Comparison of ENCODE assay signal across 1 cellular context in genomic region chr11:65569973-65570918, GRCh38.
TF ChIP-seq lines count a peak whose summit lies in the region.

ZNRD2 (plus strand) TSS chr11:65570477; CDS start chr11:65570492, 15 bp downstream.

TF ChIP-seq in HepG2, 621 proteins besides CTCF, POLR2A, EP300 and RAD21 (continued from another document and continues in another):
- TF ChIP-seq KIAA2018 (CRISPR knock-in tag; IDR thresholded peaks at IDR 0.05; ENCODE audit: borderline replicate concordance) (peak; percentile 64; the same call in 1 of the 2 replicates), ZNF580 (CRISPR knock-in tag; IDR thresholded peaks at IDR 0.05; ENCODE audit: borderline replicate concordance, low read depth) (peak; percentile 89), PAF1 (CRISPR knock-in tag; IDR thresholded peaks at IDR 0.05) (no peak), ZBTB7B (CRISPR knock-in tag; IDR thresholded peaks at IDR 0.05) (peak; percentile 83), CREB3 (CRISPR knock-in tag; IDR thresholded peaks at IDR 0.05) (0 out of 2 replicates have a peak, but pooled peaks have one; percentile 18), SIN3B (IDR thresholded peaks at IDR 0.05; ENCODE audit: low read length) (peak; percentile 96), ZBTB40 (IDR thresholded peaks at IDR 0.05) (peak; percentile 75), ZBTB40 (CRISPR knock-in tag; IDR thresholded peaks at IDR 0.05) (peak; percentile 84; the same call in 1 of the 2 replicates), ZNF670 (CRISPR knock-in tag; IDR thresholded peaks at IDR 0.05; ENCODE audit: borderline replicate concordance) (no peak; the same call in 1 of the 2 replicates), TERF1 (CRISPR knock-in tag; IDR thresholded peaks at IDR 0.05) (no peak), KLF12 (CRISPR knock-in tag; IDR thresholded peaks at IDR 0.05; ENCODE audit: borderline replicate concordance) (no peak; the same call in none of the 2 replicates), U2AF1 (optimal IDR thresholded peaks at IDR 0.05; ENCODE audit: low read depth, low read length) (no peak), ZNF878 (CRISPR knock-in tag; IDR thresholded peaks at IDR 0.05) (no peak), ZBTB43 (CRISPR knock-in tag; conservative IDR thresholded peaks at IDR 0.05) (no peak), ZFP36 (IDR thresholded peaks at IDR 0.05; ENCODE audit: borderline replicate concordance, low read depth, low read length, partially characterized antibody) (no peak), RAD51 (IDR thresholded peaks at IDR 0.05; ENCODE audit: borderline replicate concordance) (no peak), ZNF720 (CRISPR knock-in tag; IDR thresholded peaks at IDR 0.05) (no peak), KDM5B (CRISPR knock-in tag; IDR thresholded peaks at IDR 0.05; ENCODE audit: borderline replicate concordance) (no peak; the same call in 1 of the 2 replicates), ZNF547 (CRISPR knock-in tag; IDR thresholded peaks at IDR 0.05) (no peak; the same call in 1 of the 2 replicates), NFATC3 (CRISPR knock-in tag; IDR thresholded peaks at IDR 0.05) (no peak), RFX5 (IDR thresholded peaks at IDR 0.05; ENCODE audit: low read depth, low read length) (peak; percentile 40; the same call in 1 of the 2 replicates), RBFOX2 (IDR thresholded peaks at IDR 0.05; ENCODE audit: low read depth, low read length) (peak; percentile 92), ZNF800 (CRISPR knock-in tag; IDR thresholded peaks at IDR 0.05) (no peak)
- TF ChIP-seq, protein P1, sequence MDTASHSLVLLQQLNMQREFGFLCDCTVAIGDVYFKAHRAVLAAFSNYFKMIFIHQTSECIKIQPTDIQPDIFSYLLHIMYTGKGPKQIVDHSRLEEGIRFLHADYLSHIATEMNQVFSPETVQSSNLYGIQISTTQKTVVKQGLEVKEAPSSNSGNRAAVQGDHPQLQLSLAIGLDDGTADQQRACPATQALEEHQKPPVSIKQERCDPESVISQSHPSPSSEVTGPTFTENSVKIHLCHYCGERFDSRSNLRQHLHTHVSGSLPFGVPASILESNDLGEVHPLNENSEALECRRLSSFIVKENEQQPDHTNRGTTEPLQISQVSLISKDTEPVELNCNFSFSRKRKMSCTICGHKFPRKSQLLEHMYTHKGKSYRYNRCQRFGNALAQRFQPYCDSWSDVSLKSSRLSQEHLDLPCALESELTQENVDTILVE (CRISPR knock-in tag; IDR thresholded peaks at IDR 0.05) = peak; percentile 100
- TF ChIP-seq, protein P2, sequence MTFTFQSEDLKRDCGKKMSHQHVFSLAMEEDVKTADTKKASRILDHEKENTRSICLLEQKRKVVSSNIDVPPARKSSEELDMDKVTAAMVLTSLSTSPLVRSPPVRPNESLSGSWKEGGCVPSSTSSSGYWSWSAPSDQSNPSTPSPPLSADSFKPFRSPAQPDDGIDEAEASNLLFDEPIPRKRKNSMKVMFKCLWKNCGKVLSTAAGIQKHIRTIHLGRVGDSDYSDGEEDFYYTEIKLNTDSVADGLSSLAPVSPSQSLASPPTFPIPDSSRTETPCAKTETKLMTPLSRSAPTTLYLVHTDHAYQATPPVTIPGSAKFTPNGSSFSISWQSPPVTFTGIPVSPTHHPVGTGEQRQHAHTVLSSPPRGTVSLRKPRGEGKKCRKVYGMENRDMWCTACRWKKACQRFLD (CRISPR knock-in tag; IDR thresholded peaks at IDR 0.05; ENCODE audit: borderline replicate concordance) = peak; percentile 40; the same call in 1 of the 2 replicates
